In the genomic region with DNA sequence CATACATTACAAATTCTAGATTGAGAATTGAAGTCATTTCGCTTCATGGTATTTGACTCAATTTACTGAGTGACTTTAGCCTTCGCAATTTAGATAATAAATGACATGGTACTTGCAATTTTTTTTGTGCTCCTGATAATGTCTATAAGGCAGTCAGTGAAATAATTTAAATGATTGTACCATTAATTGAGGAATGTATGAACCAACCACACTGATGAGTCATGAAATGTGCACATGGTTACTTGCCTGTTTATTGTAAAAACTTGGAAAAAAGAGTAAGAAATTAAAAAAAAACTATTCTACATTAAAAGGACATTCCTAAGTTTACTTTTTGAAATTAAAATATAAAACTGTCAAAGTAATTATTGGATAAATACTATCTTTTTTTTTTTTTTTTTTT, we compare ENCODE assay signal across 23 cellular contexts. TPM values are rescaled to one million over a fixed set of nuclear protein-coding genes. Genes with fewer than 3 reads are reported as not detected.
DNase-seq lines count a peak whose midpoint lies in the region; ATAC-seq and TF ChIP-seq lines count a peak whose summit lies in the region.
"Had no signal": no experiment of that assay in that cellular context is flagged by ENCODE, and none has a peak within 500 bp of the region (broad histone marks: within the 10 kb centered on the region; RNA-seq: fewer than 3 reads in every experiment).

No MANE protein-coding gene starts in this region.

- no peaks in the 10 kb centered on the region for H3K27me3 ChIP-seq in AG04450 (ENCODE audit: control insufficient read depth, insufficient read depth, low read length)
- no peaks in the 10 kb centered on the region for H3K27me3 ChIP-seq in foreskin keratinocyte
- no peaks in the 10 kb centered on the region for H3K27me3 ChIP-seq in MG63
- H3K27me3 ChIP-seq: right atrium auricular region, stomach had no signal

- H3K4me3 Mint-ChIP-seq in HFFc6, result no peak overlapping the region
- H3K4me3 Mint-ChIP-seq: endodermal cell, mesothelial cell of epicardium had no signal

- DNase-seq in AG04450 (ENCODE audit: low read depth, low spot score) (peak; percentile 15), HFFc6 (peak; percentile 50), astrocyte of the spinal cord (ENCODE audit: low read depth, low spot score) (peak; percentile 63), foreskin keratinocyte (peak; percentile 12 to 53), NCI-H1930 (lab: John Stamatoyannopoulos, UW) (no peak), MG63 (no peak)
- DNase-seq in activated effector memory CD4-positive, alpha-beta T cell treated with anti-CD3 and anti-CD28 coated beads, Interleukin-2, amount 50 U/mL, for 16 hours, result no peak
- DNase-seq: activated CD4-positive, alpha-beta T cell treated with anti-CD3 and anti-CD28 coated beads, Interleukin-2, amount 50 U/mL, for 4 hours; activated T-cell treated with anti-CD3 and anti-CD28 coated beads, Interleukin-2, amount 50 U/mL, for 1 hour; Calu3; endodermal cell; GF-D8; head of caudate nucleus; kidney glomerular epithelial cell; NCI-H2081; stomach; SW 1271 had no signal

- no peaks in the 10 kb centered on the region for H3K36me3 ChIP-seq in MG63
- H3K36me3 ChIP-seq: right atrium auricular region had no signal

- peak; percentile 81 for ATAC-seq in foreskin keratinocyte
- no peak for ATAC-seq in HG03108 (IDR thresholded peaks at IDR 0.05; ENCODE audit: unreplicated experiment)
- ATAC-seq: activated naive CD4-positive, alpha-beta T cell treated with anti-CD3 and anti-CD28 coated beads, Interleukin-2, amount 50 U/mL, for 72 hours; Panc1 had no signal

- H3K27ac ChIP-seq in AG04450 (ENCODE audit: low read depth, low read length) (no peak overlapping the region), foreskin keratinocyte (no peak overlapping the region)
- H3K27ac ChIP-seq: right atrium auricular region, stomach had no signal

- no peaks in the 10 kb centered on the region for H3K27me3 Mint-ChIP-seq in HFFc6 (ENCODE audit: insufficient read depth)

- TF ChIP-seq CTCF in AG04450 (IDR thresholded peaks at IDR 0.05; ENCODE audit: low read depth, low read length), result no peak
- TF ChIP-seq CTCF in HFFc6 (IDR thresholded peaks at IDR 0.05), result no peak
- no peak for TF ChIP-seq CTCF in astrocyte of the spinal cord (IDR thresholded peaks at IDR 0.05; ENCODE audit: low read depth, low read length)
- no peak for TF ChIP-seq CTCF in foreskin keratinocyte (conservative IDR thresholded peaks at IDR 0.05)

- CTCF ChIA-PET in AG04450 (lab: Charles Lee), result no interaction called here

- H3K4me1 ChIP-seq in foreskin keratinocyte, result peaks cover 5% of the 10 kb centered on the region
- H3K4me1 ChIP-seq: right atrium auricular region, stomach had no signal

- H3K4me3 ChIP-seq in AG04450 (ENCODE audit: low read depth, low read length), result no peak overlapping the region
- H3K4me3 ChIP-seq in astrocyte of the spinal cord (ENCODE audit: low read depth, low read length), result no peak overlapping the region
- H3K4me3 ChIP-seq in MG63, result no peak overlapping the region
- H3K4me3 ChIP-seq: right atrium auricular region, stomach had no signal

- H3K4me1 Mint-ChIP-seq in HFFc6 (ENCODE audit: low read depth), result peaks cover 21% of the 10 kb centered on the region
- H3K4me1 Mint-ChIP-seq: mesothelial cell of epicardium had no signal

- POLR2A ChIA-PET in AG04450 (lab: Yijun Ruan, JAX), result interaction anchor here (0.5 kb wide), 1 partner anchor 11 kb away, joined by 5 read pairs; no protein-coding TSS in a partner anchor

- H3K9me3 ChIP-seq in AG04450 (ENCODE audit: control insufficient read depth, insufficient read depth, low read length) (peaks cover 3% of the 10 kb centered on the region; the same call in 1 of the 2 replicates), MG63 (no peaks in the 10 kb centered on the region)
- H3K9me3 ChIP-seq: right atrium auricular region, stomach had no signal

- peaks cover 26% of the 10 kb centered on the region for H3K36me3 Mint-ChIP-seq in HFFc6 (ENCODE audit: low read depth)

- H3K9me3 Mint-ChIP-seq in HFFc6, result peaks cover 5% of the 10 kb centered on the region

- in situ Hi-C loops in astrocyte of the spinal cord (cut with HindIII; ENCODE audit: low sequenced_read_pairs), result no loop called here

- no peak overlapping the region for H3K27ac Mint-ChIP-seq in HFFc6
- H3K27ac Mint-ChIP-seq: activated naive CD4-positive, alpha-beta T cell treated with anti-CD3 and anti-CD28 coated beads, Interleukin-2, amount 50 U/mL, for 72 hours; endodermal cell; mesothelial cell of epicardium had no signal

RNA-seq across cellular contexts. Expression of gene DNAJC24, which starts 43.3 kb away (rescaled TPM):
- polyA plus RNA-seq in AG04450 (2011; rRNA removed) (14.2 and 17.0 TPM in 2 replicates), foreskin keratinocyte (3.1 and 3.2 TPM in 2 replicates)
- polyA minus RNA-seq in AG04450 (2011; rRNA and poly(A)+ RNA removed), result 18.8 and 29.9 TPM in 2 replicates
- 10 to 100 TPM; 15.7 to 19.9 (median 17.6) TPM for total RNA-seq in HFFc6 (2021; fragmentation: NEBNext Ultra II Directional; extraction: Animal tissue kit (Norgen Biotek cat#: 25700))
- 11.4 and 11.8 TPM in 2 replicates for total RNA-seq in foreskin keratinocyte
- total RNA-seq in MG63 (2014; rRNA removed; shearing (Covaris generic); ENCODE audit: low replicate concordance), result 3.1 and 4.0 TPM in 2 replicates

RNA-seq across cellular contexts. Expression of gene DCDC1, which starts 43.4 kb away (rescaled TPM):
- polyA plus RNA-seq in AG04450 (2011; rRNA removed), result 0.02 TPM in 1 of 2 replicates, not detected in the other
- not detected in 2 replicates for polyA minus RNA-seq in AG04450 (2011; rRNA and poly(A)+ RNA removed)
- total RNA-seq in HFFc6 (2021; fragmentation: NEBNext Ultra II Directional; extraction: Animal tissue kit (Norgen Biotek cat#: 25700)), result not detected
- 0.07 and 0.11 TPM in 2 replicates for total RNA-seq in foreskin keratinocyte
- not detected in 2 replicates for polyA plus RNA-seq in foreskin keratinocyte
- 0.36 TPM in 1 of 2 replicates, not detected in the other for total RNA-seq in MG63 (2014; rRNA removed; shearing (Covaris generic); ENCODE audit: low replicate concordance)
- total RNA-seq: chondrocyte had no signal
- polyA plus RNA-seq: stomach had no signal

Comparison
In these comparisons a context has a peak if more than half of its experiments do, and no peak if none do; other contexts are left out.
1. DNase-seq: peak in AG04450 (single experiment), HFFc6 (single experiment), astrocyte of the spinal cord (single experiment) and foreskin keratinocyte (2 of 2); none in activated effector memory CD4-positive, alpha-beta T cell treated with anti-CD3 and anti-CD28 coated beads, Interleukin-2, amount 50 U/mL, for 16 hours (single experiment), NCI-H1930 (0 of 2) and MG63 (single experiment).